8 cellular contexts compared by ENCODE assay signal in genomic region chr22:38706101-38706884, GRCh38. TPM values are rescaled to one million over a fixed set of nuclear protein-coding genes. Genes with fewer than 3 reads are reported as not detected.
DNase-seq lines count a peak whose midpoint lies in the region; ATAC-seq and TF ChIP-seq lines count a peak whose summit lies in the region.

No MANE protein-coding gene starts in this region.

- no peak for TF ChIP-seq POLR2A in suprapubic skin (IDR thresholded peaks at IDR 0.05)

- intact Hi-C loops in activated CD8-positive, alpha-beta T cell treated with anti-CD3 and anti-CD28 coated beads for 36 hours (cut with micrococcal nuclease) = loop anchor here (10.0 kb wide), 1 partner anchor 49 kb away; the partner anchor contains the start of gene SUN2

- POLR2A ChIA-PET in activated CD8-positive, alpha-beta T cell treated with anti-CD3 and anti-CD28 coated beads for 36 hours (lab: Charles Lee) = interaction anchor here (0.7 to 41.0 kb wide), 8 partner anchors 8 to 35 kb away, joined by 3 to 905 read pairs (median 4); partner anchors contain the start of genes SUN2 and TOMM22

- H3K27ac Mint-ChIP-seq in activated CD8-positive, alpha-beta T cell treated with anti-CD3 and anti-CD28 coated beads for 36 hours = peak overlapping the region; percentile 83

- H3K27me3 Mint-ChIP-seq in activated CD8-positive, alpha-beta T cell treated with anti-CD3 and anti-CD28 coated beads for 36 hours = no peaks in the 10 kb centered on the region

- peak overlapping the region; percentile 88 for H3K4me3 Mint-ChIP-seq in activated CD8-positive, alpha-beta T cell treated with anti-CD3 and anti-CD28 coated beads for 36 hours

- H3K36me3 Mint-ChIP-seq in activated CD8-positive, alpha-beta T cell treated with anti-CD3 and anti-CD28 coated beads for 36 hours (ENCODE audit: low read depth) = peaks cover 37% of the 10 kb centered on the region

- peaks cover 33% of the 10 kb centered on the region for H3K4me1 ChIP-seq in HUES6 (ENCODE audit: control insufficient read depth, insufficient read depth, low read length)
- peaks cover 35% of the 10 kb centered on the region for H3K4me1 ChIP-seq in muscle layer of colon (ENCODE audit: insufficient read depth, low read length)
- peaks cover 36% of the 10 kb centered on the region for H3K4me1 ChIP-seq in suprapubic skin

- peak; percentile 76 for DNase-seq in activated effector memory CD4-positive, alpha-beta T cell treated with anti-CD3 and anti-CD28 coated beads, Interleukin-2, amount 50 U/mL, for 16 hours
- DNase-seq in activated effector memory CD4-positive, alpha-beta T cell treated with Interleukin-2 at 50 U/mL for 16 hours = no peak
- peak; percentile 49 for DNase-seq in activated CD8-positive, alpha-beta T cell treated with anti-CD3 and anti-CD28 coated beads for 36 hours
- DNase-seq in epithelial cell of proximal tubule (ENCODE audit: low read depth) (no peak), suprapubic skin (ENCODE audit: low spot score in 2 of 2) (peak in 1 of 2 donors; percentile 78), putamen (ENCODE audit: low spot score) (no peak)

- no peak for TF ChIP-seq EP300 in suprapubic skin (IDR thresholded peaks at IDR 0.05)

- peaks cover 53% of the 10 kb centered on the region for H3K4me1 Mint-ChIP-seq in activated CD8-positive, alpha-beta T cell treated with anti-CD3 and anti-CD28 coated beads for 36 hours (ENCODE audit: low read depth)

- no peaks in the 10 kb centered on the region for H3K9me3 Mint-ChIP-seq in activated CD8-positive, alpha-beta T cell treated with anti-CD3 and anti-CD28 coated beads for 36 hours

- WGBS in suprapubic skin = 0% methylated on average over 15 of the region's 80 CpGs

- H3K9ac ChIP-seq in HUES6 (ENCODE audit: low read length) = peak overlapping the region; percentile 77
- H3K9ac ChIP-seq in muscle layer of colon (ENCODE audit: low read length) = peak overlapping the region; percentile 55

- H3K27me3 ChIP-seq in HUES6 (ENCODE audit: control insufficient read depth, insufficient read depth, low read length) (no peaks in the 10 kb centered on the region), muscle layer of colon (ENCODE audit: control insufficient read depth in 1 of 2, insufficient read depth in 2 of 2, low read length in 2 of 2) (no peaks in the 10 kb centered on the region), suprapubic skin (no peaks in the 10 kb centered on the region)

- CTCF ChIA-PET in activated CD8-positive, alpha-beta T cell treated with anti-CD3 and anti-CD28 coated beads for 36 hours (lab: Charles Lee) = interaction anchor here (0.7 to 2.9 kb wide), 7 partner anchors 19 to 654 kb away, joined by 3 to 18 read pairs (median 3); partner anchors contain the start of gene TOMM22

- ATAC-seq in activated CD8-positive, alpha-beta T cell treated with anti-CD3 and anti-CD28 coated beads for 36 hours = no peak

- TF ChIP-seq CTCF in activated CD8-positive, alpha-beta T cell treated with anti-CD3 and anti-CD28 coated beads for 36 hours (IDR thresholded peaks at IDR 0.05) = no peak
- no peak for TF ChIP-seq CTCF in epithelial cell of proximal tubule (conservative IDR thresholded peaks at IDR 0.05; ENCODE audit: low read depth, low read length)
- no peak for TF ChIP-seq CTCF in suprapubic skin (IDR thresholded peaks at IDR 0.05)

- H3K27ac ChIP-seq in HUES6 (ENCODE audit: low read depth, low read length) (peak overlapping the region; percentile 70), muscle layer of colon (ENCODE audit: low read depth, low read length) (peak overlapping the region; percentile 89), suprapubic skin (peak overlapping the region; percentile 99)

- H3K4me3 ChIP-seq in HUES6 (ENCODE audit: low read depth, low read length) (peak overlapping the region; percentile 95), epithelial cell of proximal tubule (ENCODE audit: low read depth, low read length) (peak overlapping the region; percentile 92), muscle layer of colon (ENCODE audit: low read depth in 1 of 2, low read length in 2 of 2) (peak overlapping the region; percentile 75 to 90), suprapubic skin (peak overlapping the region; percentile 100)

- H3K36me3 ChIP-seq in HUES6 (ENCODE audit: control insufficient read depth, insufficient read depth, low read length) (peaks cover 18% of the 10 kb centered on the region), muscle layer of colon (ENCODE audit: insufficient read depth, low read length) (peaks cover 10% of the 10 kb centered on the region), suprapubic skin (peaks cover 6% of the 10 kb centered on the region)

- H3K9me3 ChIP-seq in HUES6 (ENCODE audit: control insufficient read depth, insufficient read depth, low read depth, low read length) (no peaks in the 10 kb centered on the region), muscle layer of colon (ENCODE audit: low read length) (no peaks in the 10 kb centered on the region), suprapubic skin (no peaks in the 10 kb centered on the region)

RNA-seq across cellular contexts. Expression of gene GTPBP1, which starts 0.5 kb away (rescaled TPM):
- total RNA-seq in activated CD8-positive, alpha-beta T cell treated with anti-CD3 and anti-CD28 coated beads for 36 hours = 10 to 100 TPM; 93.3 to 97.6 TPM
- 27.8 and 36.2 TPM in 2 replicates for total RNA-seq in epithelial cell of proximal tubule
- total RNA-seq in suprapubic skin = 100 to 1,000 TPM in 1 of 4 donors, 10 to 100 TPM in 3; 73.0 to 100 (median 76.8) TPM

RNA-seq across cellular contexts. Expression of gene JOSD1, which starts 5.5 kb away (rescaled TPM):
- total RNA-seq in activated CD8-positive, alpha-beta T cell treated with anti-CD3 and anti-CD28 coated beads for 36 hours = 10 to 100 TPM; 84.7 to 88.1 TPM
- total RNA-seq in epithelial cell of proximal tubule (70.9 and 89.6 TPM in 2 replicates), suprapubic skin (10 to 100 TPM; 51.4 to 87.4 (median 62.3) TPM)

RNA-seq across cellular contexts. Expression of gene TOMM22, which starts 24.5 kb away (rescaled TPM):
- 100 to 1,000 TPM; 155 to 158 TPM for total RNA-seq in activated CD8-positive, alpha-beta T cell treated with anti-CD3 and anti-CD28 coated beads for 36 hours
- total RNA-seq in epithelial cell of proximal tubule (67.6 and 99.6 TPM in 2 replicates), suprapubic skin (10 to 100 TPM; 15.6 to 56.2 (median 36.7) TPM)

RNA-seq across cellular contexts. Expression of gene SUN2, which starts 49.5 kb away (rescaled TPM):
- total RNA-seq in activated CD8-positive, alpha-beta T cell treated with anti-CD3 and anti-CD28 coated beads for 36 hours = 100 to 1,000 TPM; 101 to 107 TPM
- 67.8 and 88.2 TPM in 2 replicates for total RNA-seq in epithelial cell of proximal tubule
- total RNA-seq in suprapubic skin = 100 to 1,000 TPM; 186 to 262 (median 232) TPM

RNA-seq across cellular contexts. Expression of gene CBY1, which starts 49.9 kb away (rescaled TPM):
- total RNA-seq in activated CD8-positive, alpha-beta T cell treated with anti-CD3 and anti-CD28 coated beads for 36 hours = 10 to 100 TPM; 15.6 to 15.7 TPM
- total RNA-seq in epithelial cell of proximal tubule = 26.1 and 28.9 TPM in 2 replicates
- total RNA-seq in suprapubic skin = 10 to 100 TPM in 3 of 4 donors, 1 to 10 TPM in 1; 9.9 to 25.7 (median 15.4) TPM

Comparison
In these comparisons a context has a peak if more than half of its experiments do, and no peak if none do; other contexts are left out.
1. DNase-seq: peak in activated effector memory CD4-positive, alpha-beta T cell treated with anti-CD3 and anti-CD28 coated beads, Interleukin-2, amount 50 U/mL, for 16 hours (single experiment) and activated CD8-positive, alpha-beta T cell treated with anti-CD3 and anti-CD28 coated beads for 36 hours (single experiment); none in activated effector memory CD4-positive, alpha-beta T cell treated with Interleukin-2 at 50 U/mL for 16 hours (single experiment), epithelial cell of proximal tubule (single experiment) and putamen (single experiment).
2. Peak in every context shown above with its lines, with median percentiles within 50 percentile points of each other: H3K27ac ChIP-seq and H3K4me3 ChIP-seq.